In the genomic region with DNA sequence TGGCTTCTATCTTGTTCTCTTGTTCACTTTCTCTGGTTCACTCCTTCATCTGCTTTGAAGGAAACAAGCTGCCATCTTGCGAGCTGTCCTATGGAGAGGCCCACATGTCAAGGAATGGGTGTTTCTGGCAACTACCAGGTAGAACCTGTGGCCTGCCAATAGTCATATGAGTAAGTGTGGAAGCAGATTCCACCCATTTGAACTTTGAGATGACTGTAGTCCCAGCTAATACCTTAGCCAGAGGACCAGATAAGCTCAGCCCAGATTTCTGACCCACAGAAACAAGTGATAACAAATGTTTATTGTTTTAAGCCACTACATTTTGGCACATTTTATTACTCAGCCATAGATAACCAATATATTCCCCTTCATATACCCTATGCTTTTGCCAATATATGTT, we compare ENCODE assay signal across 14 cellular contexts. TPM values are rescaled to one million over a fixed set of nuclear protein-coding genes. Genes with fewer than 3 reads are reported as not detected.
A peak's percentile ranks its signal among the peaks of the same experiment; 100 is the strongest.
DNase-seq lines count a peak whose midpoint lies in the region; ATAC-seq and TF ChIP-seq lines count a peak whose summit lies in the region.
"Had no signal": no experiment of that assay in that cellular context is flagged by ENCODE, and none has a peak within 500 bp of the region (broad histone marks: within the 10 kb centered on the region; RNA-seq: fewer than 3 reads in every experiment).

No MANE protein-coding gene starts in this region.

- peaks cover 7% of the 10 kb centered on the region for H3K9me3 ChIP-seq in endodermal cell (ENCODE audit: control insufficient read depth, low read length)
- H3K9me3 ChIP-seq in right lobe of liver = no peaks in the 10 kb centered on the region
- no peaks in the 10 kb centered on the region for H3K9me3 ChIP-seq in tibial artery

- no peaks in the 10 kb centered on the region for H3K9me3 Mint-ChIP-seq in natural killer cell
- no peaks in the 10 kb centered on the region for H3K9me3 Mint-ChIP-seq in natural killer cell treated with Interleukin-12 subunit alpha and Interleukin-12 subunit beta and Interleukin-15 and Interleukin-18, amount 100 ng/mL, for 72 hours
- peaks cover 4% of the 10 kb centered on the region for H3K9me3 Mint-ChIP-seq in endodermal cell
- H3K9me3 Mint-ChIP-seq: CD4-positive, alpha-beta T cell had no signal

- TF ChIP-seq CTCF in natural killer cell (IDR thresholded peaks at IDR 0.05) = no peak
- no peak for TF ChIP-seq CTCF in endodermal cell (conservative IDR thresholded peaks at IDR 0.05)
- TF ChIP-seq CTCF in right lobe of liver (IDR thresholded peaks at IDR 0.05) = no peak
- no peak for TF ChIP-seq CTCF in tibial artery (IDR thresholded peaks at IDR 0.05)

- H3K27ac Mint-ChIP-seq in natural killer cell = no peak overlapping the region
- no peak overlapping the region for H3K27ac Mint-ChIP-seq in natural killer cell treated with Interleukin-12 subunit alpha and Interleukin-12 subunit beta and Interleukin-15 and Interleukin-18, amount 100 ng/mL, for 72 hours
- no peak overlapping the region for H3K27ac Mint-ChIP-seq in endodermal cell
- H3K27ac Mint-ChIP-seq: B cell; CD4-positive, alpha-beta T cell had no signal

- TF ChIP-seq POLR2A in right lobe of liver (IDR thresholded peaks at IDR 0.05) = peak; percentile 10

- H3K4me3 Mint-ChIP-seq in natural killer cell (peak overlapping the region; percentile 1), endodermal cell (no peak overlapping the region)
- H3K4me3 Mint-ChIP-seq in natural killer cell treated with Interleukin-12 subunit alpha and Interleukin-12 subunit beta and Interleukin-15 and Interleukin-18, amount 100 ng/mL, for 72 hours = no peak overlapping the region
- H3K4me3 Mint-ChIP-seq: B cell; CD4-positive, alpha-beta T cell had no signal

- H3K9ac ChIP-seq in endodermal cell (ENCODE audit: extremely low read depth, low read length, poor library complexity, severe bottlenecking) = no peak overlapping the region
- H3K9ac ChIP-seq: GM23248 had no signal

- 97 to 100% methylated on average over 1 of the region's 1 CpG for WGBS in endodermal cell (ENCODE audit: insufficient coverage in 1 of 2, insufficient read length in 1 of 2), 2 experiments
- WGBS in right lobe of liver (ENCODE audit: insufficient coverage, low coverage, low lambda C conversion rate, missing lambda C conversion rate) = 91% methylated on average over 1 of the region's 1 CpG

- H3K36me3 Mint-ChIP-seq in natural killer cell = no peaks in the 10 kb centered on the region
- peaks cover 4% of the 10 kb centered on the region for H3K36me3 Mint-ChIP-seq in natural killer cell treated with Interleukin-12 subunit alpha and Interleukin-12 subunit beta and Interleukin-15 and Interleukin-18, amount 100 ng/mL, for 72 hours
- H3K36me3 Mint-ChIP-seq in endodermal cell (ENCODE audit: low read depth) = no peaks in the 10 kb centered on the region

- H3K4me1 ChIP-seq in endodermal cell (ENCODE audit: control insufficient read depth, insufficient read depth, low read length) = peaks cover 8% of the 10 kb centered on the region
- H3K4me1 ChIP-seq in right lobe of liver = peaks cover 0 to 33% (median 15%) of the 10 kb centered on the region in 4 donors
- peaks cover 0 to 18% (median 13%) of the 10 kb centered on the region in 4 donors for H3K4me1 ChIP-seq in tibial artery

- H3K36me3 ChIP-seq in endodermal cell (ENCODE audit: control insufficient read depth, insufficient read depth, low read length) (no peaks in the 10 kb centered on the region), right lobe of liver (no peaks in the 10 kb centered on the region), tibial artery (peaks cover 0 to 9% (median 0%) of the 10 kb centered on the region in 3 donors)

- ATAC-seq in natural killer cell (no peak), right lobe of liver (peak; percentile 19 to 44 (median 42)), HG03520 (IDR thresholded peaks at IDR 0.05; ENCODE audit: unreplicated experiment) (no peak), HG03108 (IDR thresholded peaks at IDR 0.05; ENCODE audit: unreplicated experiment) (no peak)
- no peak for ATAC-seq in natural killer cell treated with Interleukin-12 subunit alpha and Interleukin-12 subunit beta and Interleukin-15 and Interleukin-18, amount 100 ng/mL, for 72 hours
- ATAC-seq: GM12878 had no signal

- H3K27ac ChIP-seq in endodermal cell (ENCODE audit: low read depth, low read length) (no peak overlapping the region), right lobe of liver (peak overlapping the region; percentile 45 to 99 (median 98)), tibial artery (no peak overlapping the region)

- DNase-seq in natural killer cell (no peak), endodermal cell (peak; percentile 21), right lobe of liver (peak in 1 of 3 donors; percentile 53), tibial artery (no peak)
- no peak for DNase-seq in natural killer cell treated with Interleukin-12 subunit alpha and Interleukin-12 subunit beta and Interleukin-15 and Interleukin-18, amount 100 ng/mL, for 72 hours (ENCODE audit: low spot score)
- DNase-seq: C1 segment of cervical spinal cord; CD4-positive, alpha-beta T cell; DMS79; GM23248; H7 had no signal

- intact Hi-C loops in natural killer cell (cut with micrococcal nuclease) (loop anchor here (10.0 kb wide), 2 partner anchors 838 to 1328 kb away; a partner anchor contains a TSS), right lobe of liver (cut with DNase I) (no loop called here), tibial artery (cut with DNase I; ENCODE audit: low total_unique reads) (loop anchor here (10.0 kb wide), 2 partner anchors 198 to 222 kb away; no protein-coding TSS in a partner anchor)

- H3K4me1 Mint-ChIP-seq in natural killer cell (peaks cover 25 to 27% of the 10 kb centered on the region in 2 donors), endodermal cell (peaks cover 18% of the 10 kb centered on the region)
- peaks cover 20 to 22% of the 10 kb centered on the region in 2 donors for H3K4me1 Mint-ChIP-seq in natural killer cell treated with Interleukin-12 subunit alpha and Interleukin-12 subunit beta and Interleukin-15 and Interleukin-18, amount 100 ng/mL, for 72 hours (ENCODE audit: low read depth in 2 of 2)

- peaks cover 10% of the 10 kb centered on the region for H3K27me3 ChIP-seq in endodermal cell (ENCODE audit: control insufficient read depth, insufficient read depth, low read length, poor library complexity, severe bottlenecking)
- no peaks in the 10 kb centered on the region for H3K27me3 ChIP-seq in right lobe of liver
- H3K27me3 ChIP-seq in tibial artery = no peaks in the 10 kb centered on the region

- H3K4me3 ChIP-seq in endodermal cell (ENCODE audit: low read length) (no peak overlapping the region), right lobe of liver (no peak overlapping the region), tibial artery (no peak overlapping the region)
- H3K4me3 ChIP-seq: GM12878, GM23248 had no signal

- H3K27me3 Mint-ChIP-seq in natural killer cell (ENCODE audit: low read depth in 2 of 2) = no peaks in the 10 kb centered on the region
- H3K27me3 Mint-ChIP-seq in natural killer cell treated with Interleukin-12 subunit alpha and Interleukin-12 subunit beta and Interleukin-15 and Interleukin-18, amount 100 ng/mL, for 72 hours = no peaks in the 10 kb centered on the region
- peaks cover 13% of the 10 kb centered on the region for H3K27me3 Mint-ChIP-seq in endodermal cell (ENCODE audit: insufficient read depth)
- H3K27me3 Mint-ChIP-seq: B cell had no signal

RNA-seq across cellular contexts. Expression of a gene that starts 4.0 kb away (rescaled TPM):
- 100 to 1,000 TPM; 131 to 241 (median 167) TPM for total RNA-seq in natural killer cell
- total RNA-seq in natural killer cell treated with Interleukin-12 subunit alpha and Interleukin-12 subunit beta and Interleukin-15 and Interleukin-18, amount 100 ng/mL, for 72 hours = 100 to 1,000 TPM; 129 to 192 TPM
- 100 to 1,000 TPM; 156 to 230 TPM for total RNA-seq in endodermal cell
- 185 TPM for polyA plus RNA-seq in endodermal cell (2013, experiment 1 of 2)
- polyA plus RNA-seq in endodermal cell (2013, experiment 2 of 2) = 170 TPM
- 100 to 1,000 TPM in 5 of 6 experiments, 10 to 100 TPM in 1; 77.0 to 463 (median 290) TPM for total RNA-seq in right lobe of liver

Comparison
In these comparisons a context has a peak if more than half of its experiments do, and no peak if none do; other contexts are left out.
1. ATAC-seq: peak in right lobe of liver (4 of 4); none in natural killer cell (0 of 3), natural killer cell treated with Interleukin-12 subunit alpha and Interleukin-12 subunit beta and Interleukin-15 and Interleukin-18, amount 100 ng/mL, for 72 hours (0 of 2), HG03520 (single experiment) and HG03108 (single experiment).
2. H3K27ac ChIP-seq: peak in right lobe of liver (3 of 3); none in endodermal cell (single experiment) and tibial artery (0 of 2).
3. intact Hi-C loops: an anchor here in natural killer cell (10.0 kb wide) and tibial artery (10.0 kb wide); none called in right lobe of liver.